8 cellular contexts compared by ENCODE assay signal in the genomic region with DNA sequence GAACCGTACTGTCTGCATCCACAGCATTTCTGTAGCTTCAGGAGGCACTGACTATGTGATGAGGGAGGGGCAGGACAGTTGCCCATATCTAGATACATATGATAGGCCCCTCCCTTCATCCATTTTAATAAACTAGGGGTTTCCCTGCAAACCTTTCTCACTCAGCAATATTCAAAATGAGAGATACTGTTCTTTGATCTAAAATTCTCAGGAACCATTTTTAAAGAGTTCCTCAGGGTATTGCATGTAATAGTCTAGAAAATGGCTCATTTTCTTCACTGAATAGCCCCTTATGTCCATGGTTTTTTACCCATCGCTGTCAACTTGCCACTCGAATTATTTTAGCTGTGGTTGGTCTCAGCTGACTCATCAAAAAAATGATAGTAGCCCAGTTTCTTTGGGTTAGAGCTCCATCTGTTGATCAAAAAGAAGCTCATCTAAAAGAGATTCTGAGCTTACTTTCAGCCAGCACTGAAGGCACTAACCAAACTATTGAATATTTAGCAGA. TPM values are rescaled to one million over a fixed set of nuclear protein-coding genes. Genes with fewer than 3 reads are reported as not detected.
DNase-seq lines count a peak whose midpoint lies in the region; ATAC-seq and TF ChIP-seq lines count a peak whose summit lies in the region.

No MANE protein-coding gene starts in this region.

- no peak for DNase-seq in heart left ventricle
- DNase-seq in cardiac septum (ENCODE audit: low spot score) = no peak
- peak; percentile 64 for DNase-seq in NB4 (ENCODE audit: low read depth)
- DNase-seq in T-helper 17 cell = no peak
- DNase-seq in epithelial cell of esophagus (ENCODE audit: low read depth) = peak; percentile 65
- DNase-seq in nephron progenitor cell = no peak
- no peak for DNase-seq in 8988T
- no peak for DNase-seq in nucleus accumbens (lab: John Stamatoyannopoulos, UW)

- WGBS in heart left ventricle, 4 donors = 45 to 50% (median 47%) methylated on average over 3 of the region's 3 CpGs

- H3K36me3 Mint-ChIP-seq in T-helper 17 cell (ENCODE audit: low read depth) = no peaks in the 10 kb centered on the region
- peaks cover 25% of the 10 kb centered on the region for H3K36me3 Mint-ChIP-seq in nephron progenitor cell (ENCODE audit: low read depth)

- H3K4me1 Mint-ChIP-seq in T-helper 17 cell (peaks cover 5% of the 10 kb centered on the region), nephron progenitor cell (no peaks in the 10 kb centered on the region)

- no peak for TF ChIP-seq POLR2A in heart left ventricle (IDR thresholded peaks at IDR 0.05)
- TF ChIP-seq POLR2A in NB4 (IDR thresholded peaks at IDR 0.05; ENCODE audit: extremely low read depth, insufficient read length) = no peak

- H3K27me3 ChIP-seq in heart left ventricle = no peaks in the 10 kb centered on the region

- peaks cover 0 to 20% (median 2%) of the 10 kb centered on the region in 9 donors for H3K36me3 ChIP-seq in heart left ventricle

- H3K9me3 ChIP-seq in heart left ventricle (no peaks in the 10 kb centered on the region), T-helper 17 cell (ENCODE audit: control insufficient read depth, low read length, poor library complexity, severe bottlenecking) (no peaks in the 10 kb centered on the region)

- ATAC-seq in heart left ventricle (peak in 1 of 4 donors; percentile 30), T-helper 17 cell (peak; percentile 86)

- TF ChIP-seq CTCF in heart left ventricle (IDR thresholded peaks at IDR 0.05) (peak in 11 of 12 donors; percentile 7 to 60 (median 48)), NB4 (IDR thresholded peaks at IDR 0.05; ENCODE audit: low read depth, low read length) (peak; percentile 38), epithelial cell of esophagus (IDR thresholded peaks at IDR 0.05; ENCODE audit: insufficient read depth, low read depth, low read length, missing control alignments) (peak; percentile 55), nephron progenitor cell (IDR thresholded peaks at IDR 0.05) (peak; percentile 12)

- H3K27me3 Mint-ChIP-seq in T-helper 17 cell (no peaks in the 10 kb centered on the region), nephron progenitor cell (ENCODE audit: low read depth, poor library complexity) (no peaks in the 10 kb centered on the region)

- H3K27ac Mint-ChIP-seq in T-helper 17 cell (peak overlapping the region; percentile 34), nephron progenitor cell (no peak overlapping the region)

- no peak overlapping the region for H3K27ac ChIP-seq in heart left ventricle

- intact Hi-C loops in heart left ventricle (cut with DNase I) (loop anchor here in 1 of 10 donors (10.0 kb wide), 1 partner anchor 214 kb away; no protein-coding TSS in a partner anchor), cardiac septum (cut with DNase I) (no loop called here)

- H3K4me3 Mint-ChIP-seq in T-helper 17 cell (no peak overlapping the region), nephron progenitor cell (no peak overlapping the region)

- H3K4me3 ChIP-seq in heart left ventricle = no peak overlapping the region
- H3K4me3 ChIP-seq in NB4 (ENCODE audit: low read depth, low read length) = no peak overlapping the region
- no peak overlapping the region for H3K4me3 ChIP-seq in epithelial cell of esophagus (ENCODE audit: low read length)

- peaks cover 0 to 12% (median 0%) of the 10 kb centered on the region in 12 donors for H3K4me1 ChIP-seq in heart left ventricle

- H3K9me3 Mint-ChIP-seq in nephron progenitor cell = no peaks in the 10 kb centered on the region

RNA-seq across cellular contexts. Expression of a gene that starts 37.0 kb away (rescaled TPM):
- total RNA-seq in heart left ventricle (not detected), cardiac septum (not detected), T-helper 17 cell (not detected)
- not detected for polyA plus RNA-seq in heart left ventricle

RNA-seq across cellular contexts. Expression of a gene that starts 42.0 kb away (rescaled TPM):
- total RNA-seq in heart left ventricle = 10 to 100 TPM; 14.8 to 37.9 (median 23.0) TPM
- polyA plus RNA-seq in heart left ventricle = 1 to 10 TPM; 5.1 to 6.8 TPM
- 22.0 TPM for total RNA-seq in cardiac septum
- 10 to 100 TPM; 13.8 to 16.0 TPM for total RNA-seq in T-helper 17 cell

RNA-seq across cellular contexts. Expression of a gene that starts 42.5 kb away (rescaled TPM):
- 100 to 1,000 TPM; 108 to 231 (median 205) TPM for total RNA-seq in heart left ventricle
- polyA plus RNA-seq in heart left ventricle = 100 to 1,000 TPM in 1 of 2 donors, 10 to 100 TPM in 1; 40.0 to 155 TPM
- total RNA-seq in cardiac septum = 187 TPM
- total RNA-seq in T-helper 17 cell = 100 to 1,000 TPM; 114 to 117 TPM

RNA-seq across cellular contexts. Expression of a gene that starts 52.3 kb away (rescaled TPM):
- total RNA-seq in heart left ventricle = 10 to 100 TPM; 44.1 to 76.2 (median 59.9) TPM
- 100 to 1,000 TPM; 102 to 119 TPM for polyA plus RNA-seq in heart left ventricle
- 59.3 TPM for total RNA-seq in cardiac septum
- 10 to 100 TPM; 31.3 to 41.9 TPM for total RNA-seq in T-helper 17 cell

Comparison
In these comparisons a context has a peak if more than half of its experiments do, and no peak if none do; other contexts are left out.
1. DNase-seq: peak in NB4 (single experiment) and epithelial cell of esophagus (single experiment); none in heart left ventricle (0 of 5), cardiac septum (single experiment), T-helper 17 cell (0 of 3), nephron progenitor cell (single experiment), 8988T (single experiment) and nucleus accumbens (0 of 56).
2. Peak in every context shown above with its lines, with median percentiles within 50 percentile points of each other: CTCF ChIP-seq.